Comparison of ENCODE assay signal across 28 cellular contexts in the genomic region with DNA sequence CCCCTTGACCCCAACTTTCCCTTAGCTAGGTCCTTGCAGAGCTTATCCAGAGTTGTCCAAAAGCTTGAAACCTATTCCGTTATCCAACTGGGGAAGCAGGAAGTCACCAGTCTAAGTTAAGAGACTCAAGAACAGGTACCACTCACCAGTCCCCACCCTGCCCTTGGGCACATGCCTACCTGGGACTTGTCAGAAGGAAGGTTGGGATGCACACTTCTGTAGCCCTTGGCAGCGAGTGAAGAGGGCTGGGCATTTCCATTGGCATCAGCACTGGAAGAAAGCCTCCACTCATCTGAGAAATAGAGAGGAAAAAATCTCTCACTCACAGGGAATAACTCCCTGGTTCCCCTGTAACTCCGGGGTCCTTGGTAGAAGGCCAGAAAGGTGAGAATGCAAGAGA.
DNase-seq lines count a peak whose midpoint lies in the region; ATAC-seq and TF ChIP-seq lines count a peak whose summit lies in the region.
"Had no signal": no experiment of that assay in that cellular context is flagged by ENCODE, and none has a peak within 500 bp of the region (broad histone marks: within the 10 kb centered on the region; RNA-seq: fewer than 3 reads in every experiment).

No MANE protein-coding gene starts in this region.

- 33 to 86% methylated on average over 1 of the region's 3 CpGs for WGBS in gastroesophageal sphincter (ENCODE audit: low coverage in 1 of 2), 2 donors
- 70 to 94% (median 84%) methylated on average over 3 of the region's 3 CpGs for WGBS in stomach, 5 donors

- DNase-seq in stomach (no peak), uterus (no peak), NCI-H510A (lab: John Stamatoyannopoulos, UW) (no peak)
- DNase-seq in stimulated activated naive CD8-positive, alpha-beta T cell treated with anti-CD3 and anti-CD28 coated beads, Interleukin-15, amount 100 ng/mL, for 72 hours = no peak
- DNase-seq: activated CD4-positive, alpha-beta T cell treated with anti-CD3 and anti-CD28 coated beads, Interleukin-2, amount 50 U/mL, for 1 hour; activated CD4-positive, CD25-positive, alpha-beta regulatory T cell; activated effector memory CD4-positive, alpha-beta T cell treated with Interleukin-2 at 50 U/mL for 16 hours; activated naive CD8-positive, alpha-beta T cell treated with anti-CD3 and anti-CD28 coated beads for 36 hours; activated T-cell treated with anti-CD3 and anti-CD28 coated beads, Interleukin-2, amount 50 U/mL, for 1 hour; COR-L47; dermis blood vessel endothelial cell; H7; left colon; mesendoderm; MG63; NCI-H1105 treated with DMSO at 0.1 percent for 48 hours; NCI-H2029; NCI-H526; OCI-M1; stimulated activated CD4-positive, alpha-beta T cell treated with anti-CD3 and anti-CD28 coated beads, Interleukin-4, amount 100 ng/mL, for 1 hour had no signal

- peak overlapping the region in 1 of 2 donors; percentile 33 for H3K4me3 ChIP-seq in gastroesophageal sphincter
- no peak overlapping the region for H3K4me3 ChIP-seq in stomach
- H3K4me3 ChIP-seq in uterus = no peak overlapping the region
- H3K4me3 ChIP-seq: BLaER1, MG63, SK-N-MC had no signal

- no peaks in the 10 kb centered on the region for H3K27me3 ChIP-seq in gastroesophageal sphincter
- H3K27me3 ChIP-seq in stomach = no peaks in the 10 kb centered on the region
- H3K27me3 ChIP-seq in uterus = no peaks in the 10 kb centered on the region
- H3K27me3 ChIP-seq: BLaER1 had no signal

- peaks cover 17% of the 10 kb centered on the region for H3K36me3 Mint-ChIP-seq in brain
- H3K36me3 Mint-ChIP-seq: activated naive CD8-positive, alpha-beta T cell treated with anti-CD3 and anti-CD28 coated beads for 36 hours had no signal

- ATAC-seq in gastroesophageal sphincter (no peak), HG03565 (IDR thresholded peaks at IDR 0.05; ENCODE audit: unreplicated experiment) (no peak)
- no peak for ATAC-seq in stimulated activated naive CD8-positive, alpha-beta T cell treated with anti-CD3 and anti-CD28 coated beads, Interleukin-15, amount 100 ng/mL, for 72 hours
- ATAC-seq: left colon had no signal

- H3K9me3 Mint-ChIP-seq in brain = no peaks in the 10 kb centered on the region
- H3K9me3 Mint-ChIP-seq in stimulated activated naive CD8-positive, alpha-beta T cell treated with anti-CD3 and anti-CD28 coated beads, Interleukin-15, amount 100 ng/mL, for 72 hours = no peaks in the 10 kb centered on the region
- H3K9me3 Mint-ChIP-seq: activated naive CD8-positive, alpha-beta T cell treated with anti-CD3 and anti-CD28 coated beads for 36 hours; central memory CD8-positive, alpha-beta T cell had no signal

- H3K4me1 ChIP-seq in gastroesophageal sphincter (peaks cover 30 to 100% (median 46%) of the 10 kb centered on the region in 3 donors), stomach (peaks cover 16 to 88% (median 59%) of the 10 kb centered on the region in 4 donors), uterus (peaks cover 6 to 17% of the 10 kb centered on the region in 2 donors)

- TF ChIP-seq CTCF in brain (conservative IDR thresholded peaks at IDR 0.05) = no peak
- TF ChIP-seq CTCF in gastroesophageal sphincter (IDR thresholded peaks at IDR 0.05) = no peak
- TF ChIP-seq CTCF in stomach (IDR thresholded peaks at IDR 0.05) = no peak
- TF ChIP-seq CTCF in uterus (IDR thresholded peaks at IDR 0.05) = no peak

- peak overlapping the region in 1 of 5 experiments; percentile 61 for H3K4me3 Mint-ChIP-seq in brain
- no peak overlapping the region for H3K4me3 Mint-ChIP-seq in stimulated activated naive CD8-positive, alpha-beta T cell treated with anti-CD3 and anti-CD28 coated beads, Interleukin-15, amount 100 ng/mL, for 72 hours
- H3K4me3 Mint-ChIP-seq: activated naive CD8-positive, alpha-beta T cell treated with anti-CD3 and anti-CD28 coated beads for 36 hours; central memory CD8-positive, alpha-beta T cell had no signal

- no peak for TF ChIP-seq POLR2A in gastroesophageal sphincter (IDR thresholded peaks at IDR 0.05)
- no peak for TF ChIP-seq POLR2A in stomach (IDR thresholded peaks at IDR 0.05)
- TF ChIP-seq POLR2A in uterus (IDR thresholded peaks at IDR 0.05) = no peak

- no peak for TF ChIP-seq EP300 in gastroesophageal sphincter (IDR thresholded peaks at IDR 0.05)
- TF ChIP-seq EP300 in stomach (IDR thresholded peaks at IDR 0.05) = no peak

- peak overlapping the region; percentile 23 to 93 (median 86) for H3K27ac Mint-ChIP-seq in brain
- H3K27ac Mint-ChIP-seq in stimulated activated naive CD8-positive, alpha-beta T cell treated with anti-CD3 and anti-CD28 coated beads, Interleukin-15, amount 100 ng/mL, for 72 hours = no peak overlapping the region
- H3K27ac Mint-ChIP-seq: activated naive CD8-positive, alpha-beta T cell treated with anti-CD3 and anti-CD28 coated beads for 36 hours; progenitor cell of endocrine pancreas had no signal

- intact Hi-C loops in stomach (cut with DNase I; ENCODE audit: low total_unique reads) = loop anchor here (10.0 kb wide), 1 partner anchor 47 kb away; no protein-coding TSS in a partner anchor
- intact Hi-C loops in uterus (cut with DNase I; ENCODE audit: low total_unique reads) = no loop called here

- H3K27me3 Mint-ChIP-seq in brain = no peaks in the 10 kb centered on the region
- H3K27me3 Mint-ChIP-seq in stimulated activated naive CD8-positive, alpha-beta T cell treated with anti-CD3 and anti-CD28 coated beads, Interleukin-15, amount 100 ng/mL, for 72 hours = no peaks in the 10 kb centered on the region
- H3K27me3 Mint-ChIP-seq: activated naive CD8-positive, alpha-beta T cell treated with anti-CD3 and anti-CD28 coated beads for 36 hours; central memory CD8-positive, alpha-beta T cell; progenitor cell of endocrine pancreas had no signal

- H3K36me3 ChIP-seq in gastroesophageal sphincter (peaks cover 2 to 80% of the 10 kb centered on the region in 2 donors), stomach (peaks cover 5 to 74% (median 57%) of the 10 kb centered on the region in 4 donors), uterus (no peaks in the 10 kb centered on the region)
- H3K36me3 ChIP-seq: MG63 had no signal

- H3K9me3 ChIP-seq in gastroesophageal sphincter = no peaks in the 10 kb centered on the region
- H3K9me3 ChIP-seq in stomach = no peaks in the 10 kb centered on the region
- no peaks in the 10 kb centered on the region for H3K9me3 ChIP-seq in uterus
- H3K9me3 ChIP-seq: BLaER1, MG63 had no signal

- H3K27ac ChIP-seq in gastroesophageal sphincter = peak overlapping the region; percentile 73 to 97 (median 88)
- peak overlapping the region in 4 of 5 donors; percentile 24 to 95 (median 77) for H3K27ac ChIP-seq in stomach
- H3K27ac ChIP-seq in uterus = peak overlapping the region; percentile 83 to 93
- H3K27ac ChIP-seq: BLaER1, KMS-11, SK-N-MC had no signal

- peaks cover 24% of the 10 kb centered on the region for H3K4me1 Mint-ChIP-seq in brain
- no peaks in the 10 kb centered on the region for H3K4me1 Mint-ChIP-seq in stimulated activated naive CD8-positive, alpha-beta T cell treated with anti-CD3 and anti-CD28 coated beads, Interleukin-15, amount 100 ng/mL, for 72 hours
- H3K4me1 Mint-ChIP-seq: activated naive CD8-positive, alpha-beta T cell treated with anti-CD3 and anti-CD28 coated beads for 36 hours; central memory CD8-positive, alpha-beta T cell had no signal

Comparison
In these comparisons a context has a peak if more than half of its experiments do, and no peak if none do; other contexts are left out.
1. H3K27ac Mint-ChIP-seq: peak in brain (5 of 5); none in stimulated activated naive CD8-positive, alpha-beta T cell treated with anti-CD3 and anti-CD28 coated beads, Interleukin-15, amount 100 ng/mL, for 72 hours (0 of 2).
2. Peak in every context shown above with its lines, with median percentiles within 50 percentile points of each other: H3K27ac ChIP-seq.